11 cellular contexts compared by ENCODE assay signal in genomic region chr17:21209511-21210175, GRCh38. TPM values are rescaled to one million over a fixed set of nuclear protein-coding genes. Genes with fewer than 3 reads are reported as not detected.
DNase-seq lines count a peak whose midpoint lies in the region; ATAC-seq and TF ChIP-seq lines count a peak whose summit lies in the region.
"Had no signal": no experiment of that assay in that cellular context is flagged by ENCODE, and none has a peak within 500 bp of the region (broad histone marks: within the 10 kb centered on the region; RNA-seq: fewer than 3 reads in every experiment).

No MANE protein-coding gene starts in this region.

- no peaks in the 10 kb centered on the region for H3K27me3 ChIP-seq in uterus

- peaks cover 5% of the 10 kb centered on the region for H3K36me3 Mint-ChIP-seq in progenitor cell of endocrine pancreas (ENCODE audit: insufficient read depth)

- peaks cover 18% of the 10 kb centered on the region for H3K4me1 Mint-ChIP-seq in progenitor cell of endocrine pancreas (ENCODE audit: low read depth)

- no peaks in the 10 kb centered on the region for H3K36me3 ChIP-seq in uterus

- no peak overlapping the region for H3K4me3 ChIP-seq in uterus

- no peaks in the 10 kb centered on the region for H3K9me3 ChIP-seq in uterus

- TF ChIP-seq CTCF in progenitor cell of endocrine pancreas (IDR thresholded peaks at IDR 0.05; ENCODE audit: unreplicated experiment) (no peak), uterus (IDR thresholded peaks at IDR 0.05) (no peak)

- peaks cover 8 to 10% of the 10 kb centered on the region in 2 donors for H3K4me1 ChIP-seq in uterus

- intact Hi-C loops in left ventricle myocardium superior (cut with micrococcal nuclease), result no loop called here
- intact Hi-C loops in uterus (cut with DNase I; ENCODE audit: low total_unique reads), result no loop called here

- H3K9me3 Mint-ChIP-seq in progenitor cell of endocrine pancreas (ENCODE audit: low read depth), result no peaks in the 10 kb centered on the region
- H3K9me3 Mint-ChIP-seq: mesothelial cell of epicardium had no signal

- peak overlapping the region; percentile 62 for H3K27ac Mint-ChIP-seq in progenitor cell of endocrine pancreas
- H3K27ac Mint-ChIP-seq: mesothelial cell of epicardium had no signal

- no peak overlapping the region for H3K4me3 Mint-ChIP-seq in progenitor cell of endocrine pancreas (ENCODE audit: low read depth)
- H3K4me3 Mint-ChIP-seq: mesothelial cell of epicardium had no signal

- ATAC-seq in left ventricle myocardium superior (peak; percentile 44), GM21529 (IDR thresholded peaks at IDR 0.05; ENCODE audit: unreplicated experiment) (no peak)
- ATAC-seq: sciatic nerve had no signal

- H3K27ac ChIP-seq in uterus, result no peak overlapping the region

- TF ChIP-seq POLR2A in uterus (IDR thresholded peaks at IDR 0.05), result no peak

- H3K27me3 Mint-ChIP-seq in progenitor cell of endocrine pancreas, result no peaks in the 10 kb centered on the region

- DNase-seq in AG20443 (ENCODE audit: low spot score) (peak; percentile 51), NCI-H1105 treated with DMSO at 0.1 percent for 48 hours (lab: John Stamatoyannopoulos, UW) (peak; percentile 74), left ventricle myocardium superior (peak; percentile 79), progenitor cell of endocrine pancreas (ENCODE audit: low spot score, unreplicated experiment) (no peak), uterus (no peak), MV-4-11 (lab: John Stamatoyannopoulos, UW) (no peak), GM19238 (ENCODE audit: insufficient read length, low spot score) (no peak)
- DNase-seq: MM.1S had no signal

RNA-seq across cellular contexts. Expression of gene TMEM11, which starts 4.3 kb away (rescaled TPM):
- total RNA-seq in left ventricle myocardium superior (31.5 TPM), progenitor cell of endocrine pancreas (22.2 and 22.6 TPM in 2 replicates), uterus (10 to 100 TPM in 3 of 4 donors, 1 to 10 TPM in 1; 6.9 to 23.8 (median 15.3) TPM)

RNA-seq across cellular contexts. Expression of gene NATD1, which starts 43.6 kb away (rescaled TPM):
- total RNA-seq in left ventricle myocardium superior, result 22.1 TPM
- 13.5 TPM in 2 replicates for total RNA-seq in progenitor cell of endocrine pancreas
- total RNA-seq in uterus, result 1 to 10 TPM; 2.1 to 4.9 (median 3.8) TPM

Comparison
In these comparisons a context has a peak if more than half of its experiments do, and no peak if none do; other contexts are left out.
1. DNase-seq: peak in AG20443 (single experiment), NCI-H1105 treated with DMSO at 0.1 percent for 48 hours (single experiment) and left ventricle myocardium superior (single experiment); none in progenitor cell of endocrine pancreas (single experiment), uterus (0 of 2), MV-4-11 (single experiment) and GM19238 (single experiment).